27 cellular contexts compared by ENCODE assay signal in genomic region chr5:121018004-121018403, GRCh38.
"Had no signal": no experiment of that assay in that cellular context is flagged by ENCODE, and none has a peak within 500 bp of the region (broad histone marks: within the 10 kb centered on the region; RNA-seq: fewer than 3 reads in every experiment).

No MANE protein-coding gene starts in this region.

- H2AFZ ChIP-seq: neural progenitor cell, parathyroid adenoma had no signal

- H3K27me3 ChIP-seq: neural progenitor cell, ovary, right lobe of liver, sigmoid colon, stomach, thyroid gland, tibial nerve, upper lobe of left lung, vagina had no signal

- H3K4me1 Mint-ChIP-seq: nephron; neural progenitor cell; stimulated activated effector memory CD8-positive, alpha-beta T cell treated with anti-CD3 and anti-CD28 coated beads, Interleukin-12 subunit alpha, Interleukin-12 subunit beta, amount 100 ng/mL, for 72 hours; stimulated activated naive B cell treated with anti-CD40 and anti-IgM and Interleukin-4, amounts not matched to agents 10 μg/mL and 1 μg/mL and 100 μg/mL, for 72 hours had no signal

- H3K27ac ChIP-seq: neural progenitor cell, ovary, parathyroid adenoma, psoas muscle, right lobe of liver, sigmoid colon, stomach, thoracic aorta, thyroid gland, tibial nerve, upper lobe of left lung, vagina had no signal

- H3K4me1 ChIP-seq: neural progenitor cell, parathyroid adenoma, psoas muscle, right lobe of liver, sigmoid colon, thyroid gland, tibial nerve, upper lobe of left lung, vagina had no signal

- DNase-seq: occipital lobe; ovary; posterior cingulate gyrus; psoas muscle; right cardiac atrium; right lobe of liver; sigmoid colon; small intestine; stimulated activated CD4-positive, alpha-beta T cell treated with anti-CD3 and anti-CD28 coated beads, Interleukin-15, amount 100 ng/mL, for 24 hours; stimulated activated CD4-positive, alpha-beta T cell treated with anti-CD3 and anti-CD28 coated beads, Interleukin-2, amount 100 ng/mL, for 24 hours; stimulated activated CD4-positive, alpha-beta T cell treated with anti-CD3 and anti-CD28 coated beads, Interleukin-2, amount 100 ng/mL, for 48 hours; stimulated activated CD4-positive, alpha-beta T cell treated with anti-CD3 and anti-CD28 coated beads, Interleukin-4, amount 100 ng/mL, for 24 hours; stimulated activated naive B cell treated with anti-CD40 and anti-IgM and Interleukin-4, amounts not matched to agents 10 μg/mL and 1 μg/mL and 100 μg/mL, for 72 hours; stimulated activated naive CD4-positive, alpha-beta T cell treated with Interleukin-2 at 50 U/mL for 16 hours; stomach; thyroid gland; trophoblast cell; upper lobe of left lung had no signal

- H3K27ac Mint-ChIP-seq: nephron; neural progenitor cell; progenitor cell of endocrine pancreas; stimulated activated effector memory CD8-positive, alpha-beta T cell treated with anti-CD3 and anti-CD28 coated beads, Interleukin-12 subunit alpha, Interleukin-12 subunit beta, amount 100 ng/mL, for 72 hours; stimulated activated naive B cell treated with anti-CD40 and anti-IgM and Interleukin-4, amounts not matched to agents 10 μg/mL and 1 μg/mL and 100 μg/mL, for 72 hours; stimulated activated naive CD8-positive, alpha-beta T cell treated with anti-CD3 and anti-CD28 coated beads, Interleukin-15, Interleukin-2, amounts not matched to agents 100 ng/mL and 50 ng/mL, for 24 hours had no signal

- H3K27me3 Mint-ChIP-seq: progenitor cell of endocrine pancreas; stimulated activated naive B cell treated with anti-CD40 and anti-IgM and Interleukin-4, amounts not matched to agents 10 μg/mL and 1 μg/mL and 100 μg/mL, for 72 hours; stimulated activated naive CD8-positive, alpha-beta T cell treated with anti-CD3 and anti-CD28 coated beads, Interleukin-15, Interleukin-2, amounts not matched to agents 100 ng/mL and 50 ng/mL, for 24 hours had no signal

- H3K4me3 Mint-ChIP-seq: nephron; neural progenitor cell; stimulated activated effector memory CD8-positive, alpha-beta T cell treated with anti-CD3 and anti-CD28 coated beads, Interleukin-12 subunit alpha, Interleukin-12 subunit beta, amount 100 ng/mL, for 72 hours; stimulated activated naive B cell treated with anti-CD40 and anti-IgM and Interleukin-4, amounts not matched to agents 10 μg/mL and 1 μg/mL and 100 μg/mL, for 72 hours; stimulated activated naive CD8-positive, alpha-beta T cell treated with anti-CD3 and anti-CD28 coated beads, Interleukin-15, Interleukin-2, amounts not matched to agents 100 ng/mL and 50 ng/mL, for 24 hours had no signal

- H3K9me3 Mint-ChIP-seq: nephron, neural progenitor cell had no signal

- H3K9ac ChIP-seq: neural progenitor cell, parathyroid adenoma had no signal

- ATAC-seq: psoas muscle; right cardiac atrium; right lobe of liver; stimulated activated effector memory CD8-positive, alpha-beta T cell treated with anti-CD3 and anti-CD28 coated beads, Interleukin-12 subunit alpha, Interleukin-12 subunit beta, amount 100 ng/mL, for 72 hours; stimulated activated naive B cell treated with anti-CD40 and anti-IgM and Interleukin-4, amounts not matched to agents 10 μg/mL and 1 μg/mL and 100 μg/mL, for 72 hours had no signal

- H3K4me3 ChIP-seq: neural progenitor cell, ovary, psoas muscle, right lobe of liver, sigmoid colon, stomach, thoracic aorta, thyroid gland, tibial nerve, upper lobe of left lung, vagina had no signal

- H3K4me2 ChIP-seq: neural progenitor cell had no signal

- H3K79me2 ChIP-seq: parathyroid adenoma had no signal

- H3K9me3 ChIP-seq: ovary, psoas muscle, right lobe of liver, sigmoid colon, stomach, thoracic aorta, thyroid gland, tibial nerve, upper lobe of left lung, vagina had no signal

- H3K36me3 Mint-ChIP-seq: neural progenitor cell; stimulated activated effector memory CD8-positive, alpha-beta T cell treated with anti-CD3 and anti-CD28 coated beads, Interleukin-12 subunit alpha, Interleukin-12 subunit beta, amount 100 ng/mL, for 72 hours; stimulated activated naive B cell treated with anti-CD40 and anti-IgM and Interleukin-4, amounts not matched to agents 10 μg/mL and 1 μg/mL and 100 μg/mL, for 72 hours had no signal

- H3K36me3 ChIP-seq: neural progenitor cell, ovary, right lobe of liver, sigmoid colon, stomach, thoracic aorta, thyroid gland, tibial nerve, upper lobe of left lung, vagina had no signal
